Comparison of ENCODE assay signal across 8 cellular contexts in the genomic region with DNA sequence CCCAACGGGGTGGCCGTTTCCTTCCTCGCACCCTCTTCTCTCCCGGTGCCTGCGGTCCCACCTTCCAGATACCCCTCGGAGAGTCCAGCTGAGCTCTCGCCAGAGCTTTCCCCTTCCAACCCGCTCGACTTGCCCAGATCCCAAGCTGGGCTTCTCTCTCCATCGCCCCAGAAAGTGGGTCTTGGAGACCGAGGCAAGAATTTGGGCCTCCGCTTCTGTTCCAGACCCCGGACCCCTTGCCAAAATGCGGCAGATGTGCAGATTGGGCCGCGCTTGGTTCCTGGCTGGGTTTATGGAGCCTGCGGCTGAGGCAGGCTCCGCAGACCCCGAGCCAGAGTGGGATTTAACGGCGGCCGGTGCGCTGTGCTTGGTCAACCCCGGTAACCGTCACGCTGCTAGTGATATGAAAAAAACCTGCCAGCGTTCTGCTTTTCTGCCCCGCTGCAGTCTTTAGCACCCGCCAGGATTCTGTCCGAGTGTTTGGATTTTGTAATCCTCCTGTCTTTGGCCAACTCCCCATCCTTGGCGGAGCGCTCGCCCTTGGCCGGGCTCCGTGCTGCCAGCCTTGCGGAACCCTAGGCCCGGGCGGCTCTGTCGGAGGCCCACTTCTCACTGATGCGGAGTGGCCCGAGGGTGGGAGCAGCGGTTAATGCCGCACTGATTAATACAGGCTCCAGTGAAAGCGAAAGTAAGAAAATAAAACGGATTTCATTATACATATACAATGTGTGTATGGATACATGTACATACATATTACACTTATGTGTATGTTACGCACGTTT. TPM values are rescaled to one million over a fixed set of nuclear protein-coding genes. Genes with fewer than 3 reads are reported as not detected.
DNase-seq lines count a peak whose midpoint lies in the region; ATAC-seq and TF ChIP-seq lines count a peak whose summit lies in the region.

No MANE protein-coding gene starts in this region.

- TSS peak; percentile 93 for BruUV-seq in Calu3 (replicated peaks; lab: Mats Ljungman, UMichigan)

- H3K4me3 ChIP-seq in urinary bladder (ENCODE audit: low read depth, low read length) = peak overlapping the region; percentile 73

- ATAC-seq in HG02610 (IDR thresholded peaks at IDR 0.05; ENCODE audit: unreplicated experiment) = peak; percentile 47

- H3K27ac ChIP-seq in urinary bladder (ENCODE audit: low read depth) = peak overlapping the region; percentile 97

- intact Hi-C loops in Calu3 (cut with micrococcal nuclease; ENCODE audit: unreplicated experiment) = loop anchor here (1.0 to 10.0 kb wide), 3 partner anchors 74 to 158 kb away; a partner anchor contains a TSS

- no peaks in the 10 kb centered on the region for H3K27me3 Mint-ChIP-seq in Calu3 (ENCODE audit: unreplicated experiment)
- no peaks in the 10 kb centered on the region for H3K27me3 Mint-ChIP-seq in activated naive CD4-positive, alpha-beta T cell treated with anti-CD3 and anti-CD28 coated beads, Interleukin-2, amount 10 ng/mL, durations not matched to agents 7 days and 5 days
- peaks cover 57% of the 10 kb centered on the region for H3K27me3 Mint-ChIP-seq in osteocyte (ENCODE audit: unreplicated experiment)

- H3K4me1 Mint-ChIP-seq in Calu3 (ENCODE audit: low read depth, unreplicated experiment) (peaks cover 41% of the 10 kb centered on the region), osteocyte (ENCODE audit: unreplicated experiment) (peaks cover 32% of the 10 kb centered on the region)
- H3K4me1 Mint-ChIP-seq in activated naive CD4-positive, alpha-beta T cell treated with anti-CD3 and anti-CD28 coated beads, Interleukin-2, amount 10 ng/mL, durations not matched to agents 7 days and 5 days = peaks cover 51% of the 10 kb centered on the region

- TF ChIP-seq CTCF in Calu3 (IDR thresholded peaks at IDR 0.05; ENCODE audit: unreplicated experiment) (no peak), osteocyte (IDR thresholded peaks at IDR 0.05) (no peak)

- H3K27ac Mint-ChIP-seq in Calu3 (ENCODE audit: unreplicated experiment) (peak overlapping the region; percentile 88), osteocyte (ENCODE audit: unreplicated experiment) (peak overlapping the region; percentile 97)
- peak overlapping the region; percentile 96 for H3K27ac Mint-ChIP-seq in activated naive CD4-positive, alpha-beta T cell treated with anti-CD3 and anti-CD28 coated beads, Interleukin-2, amount 10 ng/mL, durations not matched to agents 7 days and 5 days

- no peaks in the 10 kb centered on the region for H3K4me1 ChIP-seq in urinary bladder (ENCODE audit: insufficient read depth)

- H3K36me3 Mint-ChIP-seq in Calu3 (ENCODE audit: insufficient read depth, unreplicated experiment) (peaks cover 28% of the 10 kb centered on the region), osteocyte (ENCODE audit: unreplicated experiment) (peaks cover 4% of the 10 kb centered on the region)
- peaks cover 28% of the 10 kb centered on the region for H3K36me3 Mint-ChIP-seq in activated naive CD4-positive, alpha-beta T cell treated with anti-CD3 and anti-CD28 coated beads, Interleukin-2, amount 10 ng/mL, durations not matched to agents 7 days and 5 days

- H3K9me3 Mint-ChIP-seq in Calu3 (ENCODE audit: low read depth, unreplicated experiment) (peaks cover 8% of the 10 kb centered on the region), osteocyte (ENCODE audit: unreplicated experiment) (peaks cover 21% of the 10 kb centered on the region)
- peaks cover 24% of the 10 kb centered on the region for H3K9me3 Mint-ChIP-seq in activated naive CD4-positive, alpha-beta T cell treated with anti-CD3 and anti-CD28 coated beads, Interleukin-2, amount 10 ng/mL, durations not matched to agents 7 days and 5 days

- H3K36me3 ChIP-seq in urinary bladder (ENCODE audit: insufficient read depth) = no peaks in the 10 kb centered on the region

- CTCF ChIA-PET in Calu3 (lab: Charles Lee) = interaction anchor here (1.2 kb wide), 1 partner anchor 74 kb away, joined by 3 read pairs; a partner anchor contains a TSS
- CTCF ChIA-PET in activated naive CD4-positive, alpha-beta T cell treated with anti-CD3 and anti-CD28 coated beads, Interleukin-2, amount 10 ng/mL, durations not matched to agents 7 days and 5 days (lab: Charles Lee) = interaction anchor here (1.3 to 1.4 kb wide), 2 partner anchors 159 to 165 kb away, joined by 3 to 9 read pairs; no protein-coding TSS in a partner anchor

- peak; percentile 28 for DNase-seq in Calu3
- peak; percentile 86 for DNase-seq in OCI-M1 (lab: John Stamatoyannopoulos, UW)
- DNase-seq in activated naive CD4-positive, alpha-beta T cell treated with anti-CD3 and anti-CD28 coated beads, Interleukin-2, amount 10 ng/mL, durations not matched to agents 7 days and 5 days = peak; percentile 61
- peak; percentile 57 for DNase-seq in glomerular visceral epithelial cell (ENCODE audit: extremely low spot score)
- DNase-seq in osteocyte (ENCODE audit: extremely low spot score, unreplicated experiment) = no peak
- no peak for DNase-seq in cortex of kidney (lab: John Stamatoyannopoulos, UW)

- WGBS in urinary bladder = 2% methylated on average over 47 of the region's 47 CpGs

- H3K4me3 Mint-ChIP-seq in Calu3 (ENCODE audit: low read depth, unreplicated experiment) = peak overlapping the region; percentile 92
- H3K4me3 Mint-ChIP-seq in activated naive CD4-positive, alpha-beta T cell treated with anti-CD3 and anti-CD28 coated beads, Interleukin-2, amount 10 ng/mL, durations not matched to agents 7 days and 5 days = peak overlapping the region; percentile 95
- peak overlapping the region; percentile 90 for H3K4me3 Mint-ChIP-seq in osteocyte (ENCODE audit: unreplicated experiment)

RNA-seq across cellular contexts. Expression of a gene that starts 0.8 kb away (rescaled TPM):
- total RNA-seq in Calu3 (2022) (35.3 and 38.2 TPM in 2 replicates), osteocyte (23.8 and 27.5 TPM in 2 replicates), urinary bladder (47.3 TPM)
- polyA plus RNA-seq in urinary bladder = 6.7 TPM

RNA-seq across cellular contexts. Expression of a gene that starts 58.1 kb away (rescaled TPM):
- total RNA-seq in Calu3 (2022) (0.44 and 0.54 TPM in 2 replicates), osteocyte (24.2 and 24.4 TPM in 2 replicates), urinary bladder (35.3 TPM)
- polyA plus RNA-seq in urinary bladder = 1.7 TPM

Comparison
In these comparisons a context has a peak if more than half of its experiments do, and no peak if none do; other contexts are left out.
1. DNase-seq: peak in Calu3 (single experiment), OCI-M1 (single experiment), activated naive CD4-positive, alpha-beta T cell treated with anti-CD3 and anti-CD28 coated beads, Interleukin-2, amount 10 ng/mL, durations not matched to agents 7 days and 5 days (single experiment) and glomerular visceral epithelial cell (single experiment); none in osteocyte (single experiment) and cortex of kidney (single experiment).
2. RNA of a gene that starts 58.1 kb away (total RNA-seq): 35.3 TPM in urinary bladder (single experiment) and 24.2 to 24.4 TPM in osteocyte; 0.44 to 0.54 TPM in Calu3; every median in the first group is over 10 times any median in the second.
3. Peak in every context shown above with its lines, with median percentiles within 50 percentile points of each other: H3K27ac Mint-ChIP-seq and H3K4me3 Mint-ChIP-seq.